In the genomic region with DNA sequence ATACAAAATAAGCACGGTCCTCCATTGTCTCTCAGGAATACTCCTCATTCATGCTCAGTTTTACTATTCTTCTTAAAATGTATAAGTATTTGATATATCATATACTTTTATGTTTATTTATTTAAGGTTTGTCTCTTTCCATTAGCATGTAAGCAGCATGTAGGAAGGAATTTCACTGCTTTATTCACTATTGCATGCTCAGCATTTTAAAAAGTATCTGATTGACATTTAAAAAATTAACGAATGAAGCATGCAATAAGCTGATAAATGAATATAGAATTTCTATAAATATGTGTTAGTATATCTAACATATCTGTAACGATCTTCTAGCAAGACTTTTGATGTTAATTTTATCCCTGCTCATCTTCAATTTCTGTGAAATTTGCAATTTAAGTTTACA, we compare ENCODE assay signal across 27 cellular contexts.
"Had no signal": no experiment of that assay in that cellular context is flagged by ENCODE, and none has a peak within 500 bp of the region (broad histone marks: within the 10 kb centered on the region; RNA-seq: fewer than 3 reads in every experiment).

No MANE protein-coding gene starts in this region.

- H3K4me3 ChIP-seq: ascending aorta, cardiac muscle cell had no signal

- FAIRE-seq: bronchial epithelial cell had no signal

- H3K4me1 ChIP-seq: ascending aorta had no signal

- ATAC-seq: activated CD8-positive, alpha-beta memory T cell treated with anti-CD3 and anti-CD28 coated beads, Interleukin-2, amount 10 ng/mL, durations not matched to agents 7 days and 5 days; activated CD8-positive, alpha-beta T cell treated with anti-CD3 and anti-CD28 coated beads for 36 hours; activated naive CD8-positive, alpha-beta T cell treated with anti-CD3 and anti-CD28 coated beads, Interleukin-2, amount 50 U/mL, for 24 hours had no signal

- H3K27ac ChIP-seq: ascending aorta, cardiac muscle cell, VCaP had no signal

- H3K36me3 ChIP-seq: ascending aorta, cardiac muscle cell had no signal

- H3K27me3 ChIP-seq: ascending aorta, cardiac muscle cell had no signal

- DNase-seq: activated B cell treated with CpG ODN at 0.5 μM for 24 hours; activated CD4-positive, alpha-beta memory T cell treated with anti-CD3 and anti-CD28 coated beads for 36 hours; activated CD4-positive, alpha-beta T cell treated with anti-CD3 and anti-CD28 coated beads for 4 hours; activated CD4-positive, alpha-beta T cell treated with anti-CD3 and anti-CD28 coated beads, Interleukin-2, amount 10 ng/mL, durations not matched to agents 24 days and 14 days; activated CD4-positive, alpha-beta T cell treated with anti-CD3 and anti-CD28 coated beads, Interleukin-2, amount 50 U/mL, for 1 hour; activated CD4-positive, alpha-beta T cell treated with anti-CD3 and anti-CD28 coated beads, Interleukin-2, amount 50 U/mL, for 4 hours; activated CD4-positive, CD25-positive, alpha-beta regulatory T cell treated with anti-CD3 and anti-CD28 coated beads, Interleukin-2, amount 50 U/mL, for 72 hours; activated CD8-positive, alpha-beta memory T cell treated with anti-CD3 and anti-CD28 coated beads, Interleukin-2, amount 10 ng/mL, durations not matched to agents 7 days and 5 days; activated CD8-positive, alpha-beta memory T cell treated with anti-CD3 and anti-CD28 coated beads, Interleukin-2, amount 50 U/mL, for 48 hours; activated CD8-positive, alpha-beta T cell treated with anti-CD3 and anti-CD28 coated beads for 36 hours; activated effector memory CD4-positive, alpha-beta T cell treated with Interleukin-2 at 50 U/mL for 16 hours; activated gamma-delta T cell; activated naive CD4-positive, alpha-beta T cell treated with anti-CD3 and anti-CD28 coated beads, Interleukin-2, amount 10 ng/mL, durations not matched to agents 7 days and 5 days; activated naive CD4-positive, alpha-beta T cell treated with Interleukin-2 at 50 U/mL for 16 hours; activated naive CD8-positive, alpha-beta T cell treated with anti-CD3 and anti-CD28 coated beads, Interleukin-2, amount 10 ng/mL, durations not matched to agents 7 days and 5 days; activated naive CD8-positive, alpha-beta T cell treated with anti-CD3 and anti-CD28 coated beads, Interleukin-2, amount 50 U/mL, for 24 hours; activated T-cell treated with anti-CD3 and anti-CD28 coated beads, Interleukin-2, amount 50 U/mL, for 24 hours; activated T-cell treated with anti-CD3 and anti-CD28 coated beads, Interleukin-2, amount 50 U/mL, for 48 hours; amygdala; anterior cingulate cortex; central memory CD4-positive, alpha-beta T cell; T-helper 2 cell; T-helper 9 cell had no signal

- H3K9me3 ChIP-seq: ascending aorta had no signal
